Comparison of ENCODE assay signal across 8 cellular contexts in the genomic region with DNA sequence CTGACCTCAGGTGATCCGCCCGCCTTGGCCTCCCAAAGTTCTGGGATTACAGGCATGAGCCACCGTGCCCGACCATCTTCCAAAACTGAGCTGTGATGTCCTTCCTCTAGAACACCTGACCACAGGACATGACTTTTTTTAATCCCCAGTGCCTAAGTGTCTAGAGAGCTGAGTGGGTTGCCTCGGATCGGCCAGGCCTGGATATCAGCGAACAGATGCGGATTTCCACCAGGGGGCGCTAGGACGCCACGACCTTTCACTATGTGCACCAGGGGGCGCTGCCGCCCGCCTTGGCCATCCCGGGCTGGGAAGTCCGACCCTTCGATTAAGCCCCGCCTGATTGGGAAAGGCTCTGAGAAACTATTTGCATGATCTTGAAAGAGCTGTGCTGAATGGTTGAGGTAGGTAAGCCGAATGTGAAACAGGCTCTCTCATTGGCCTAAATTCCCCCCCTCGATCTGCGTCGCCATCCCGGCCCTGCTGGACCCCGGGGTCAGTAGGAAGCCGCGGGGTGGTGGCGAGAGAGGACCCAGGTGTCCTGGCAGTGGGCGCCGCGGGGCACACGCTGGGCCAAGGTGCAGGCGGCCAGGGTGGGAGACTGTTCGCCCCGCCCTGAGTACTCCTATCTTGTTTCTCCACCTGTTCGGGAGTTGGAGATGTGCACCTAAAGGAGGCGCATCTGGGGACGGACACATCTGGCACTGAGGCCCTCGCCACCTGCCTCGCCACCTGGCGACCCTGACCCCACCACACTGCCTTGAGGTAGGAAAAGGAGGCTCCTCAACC.
DNase-seq lines count a peak whose midpoint lies in the region; ATAC-seq lines count a peak whose summit lies in the region.

A gene with protein sequence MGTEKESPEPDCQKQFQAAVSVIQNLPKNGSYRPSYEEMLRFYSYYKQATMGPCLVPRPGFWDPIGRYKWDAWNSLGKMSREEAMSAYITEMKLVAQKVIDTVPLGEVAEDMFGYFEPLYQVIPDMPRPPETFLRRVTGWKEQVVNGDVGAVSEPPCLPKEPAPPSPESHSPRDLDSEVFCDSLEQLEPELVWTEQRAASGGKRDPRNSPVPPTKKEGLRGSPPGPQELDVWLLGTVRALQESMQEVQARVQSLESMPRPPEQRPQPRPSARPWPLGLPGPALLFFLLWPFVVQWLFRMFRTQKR (plus strand): TSS at position 496 of the 786 bp plus-strand sequence. CDS start 458 bp downstream, outside the sequence.

- H3K9me3 ChIP-seq in effector memory CD4-positive, alpha-beta T cell (ENCODE audit: control insufficient read depth, low read length), result no peaks in the 10 kb centered on the region

- peak within 1 kb of the TSS; percentile 81 for H3K27ac ChIP-seq in effector memory CD4-positive, alpha-beta T cell (ENCODE audit: insufficient read depth, low read length, poor library complexity, severe bottlenecking)

- H3K4me3 ChIP-seq in effector memory CD4-positive, alpha-beta T cell (ENCODE audit: insufficient read depth, low read depth, low read length, poor library complexity, severe bottlenecking), result peak within 1 kb of the TSS; percentile 96

- H3K36me3 ChIP-seq in effector memory CD4-positive, alpha-beta T cell (ENCODE audit: control insufficient read depth, insufficient read depth, low read length), result no peaks in the 10 kb centered on the region

- DNase-seq in COLO829 (ENCODE audit: low spot score), result peak; percentile 98
- peak; percentile 90 for DNase-seq in HS-5 (ENCODE audit: low read depth)
- peak; percentile 61 for DNase-seq in NK-92 (lab: John Stamatoyannopoulos, UW; ENCODE audit: unreplicated experiment)
- peak; percentile 100 for DNase-seq in activated CD8-positive, alpha-beta memory T cell treated with anti-CD3 and anti-CD28 coated beads for 24 hours
- DNase-seq in effector memory CD4-positive, alpha-beta T cell, result peak; percentile 92 to 96 (median 95)
- DNase-seq in medulla oblongata (ENCODE audit: extremely low spot score), result peak; percentile 98
- peak; percentile 97 for DNase-seq in stimulated activated CD8-positive, alpha-beta memory T cell treated with anti-CD3 and anti-CD28 coated beads, Interleukin-12 subunit alpha, Interleukin-12 subunit beta, amount 100 ng/mL, for 1 hour (ENCODE audit: low read depth)

- peak; percentile 77 for ATAC-seq in GM19467 (IDR thresholded peaks at IDR 0.05; ENCODE audit: unreplicated experiment)

- H3K4me1 ChIP-seq in effector memory CD4-positive, alpha-beta T cell (ENCODE audit: control insufficient read depth, insufficient read depth, low read length, poor library complexity, severe bottlenecking), result peaks cover 17% of the 10 kb centered on the region

- no peaks in the 10 kb centered on the region for H3K27me3 ChIP-seq in effector memory CD4-positive, alpha-beta T cell (replicated peaks; ENCODE audit: control insufficient read depth, insufficient read depth, low read length, poor library complexity, severe bottlenecking)

Comparison
In these comparisons a context has a peak if more than half of its experiments do, and no peak if none do; other contexts are left out.
1. Peak in every context shown above with its lines: DNase-seq, ATAC-seq, H3K4me3 ChIP-seq and H3K27ac ChIP-seq.